In the genomic region with DNA sequence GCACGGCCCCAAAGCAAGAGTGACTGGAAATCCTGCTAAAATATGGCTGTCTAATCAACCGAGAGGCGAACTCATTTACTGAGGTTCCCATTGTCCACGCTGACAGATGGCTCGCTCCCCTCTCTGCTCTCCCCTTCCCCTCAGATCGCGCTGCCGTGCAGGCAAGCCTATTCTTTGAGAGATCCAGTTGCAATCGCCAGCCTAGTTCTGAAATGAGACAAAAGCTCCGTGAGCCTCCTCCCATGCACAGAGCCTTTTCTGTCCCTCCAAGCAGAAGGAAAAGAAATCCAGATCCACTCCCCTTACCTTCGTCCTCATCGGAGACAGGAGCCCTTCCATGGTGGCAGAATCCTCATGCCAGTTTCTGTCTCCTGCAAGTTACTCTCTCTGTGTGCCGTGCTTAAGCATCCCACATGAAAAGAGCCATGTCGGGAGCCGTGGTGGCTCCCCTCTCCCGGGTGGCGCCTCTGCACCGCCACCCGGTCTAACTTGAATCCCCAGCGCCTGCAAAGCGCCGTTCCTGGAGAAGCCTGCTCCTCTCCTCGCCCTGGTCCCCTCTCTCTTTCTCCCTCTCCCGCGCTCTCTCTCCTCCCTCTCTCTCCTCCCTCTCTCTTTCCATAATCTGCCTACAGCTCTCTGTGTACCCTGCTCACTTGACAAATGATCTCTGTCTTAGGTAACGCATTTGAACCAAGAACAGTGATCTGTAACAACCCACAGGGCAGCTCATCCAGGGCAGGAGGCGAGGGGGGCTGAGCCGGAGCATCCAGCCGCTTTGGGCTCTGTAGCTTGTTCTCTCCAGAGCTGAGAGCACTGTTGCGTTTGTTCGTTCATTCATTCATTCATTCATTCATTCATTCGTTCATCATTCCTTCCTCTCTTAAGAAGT, we compare ENCODE assay signal across 8 cellular contexts.
A peak's percentile ranks its signal among the peaks of the same experiment; 100 is the strongest.
DNase-seq lines count a peak whose midpoint lies in the region; ATAC-seq lines count a peak whose summit lies in the region.

No MANE protein-coding gene starts in this region.

- peaks cover 71% of the 10 kb centered on the region for H3K27me3 Mint-ChIP-seq in activated naive CD4-positive, alpha-beta T cell treated with anti-CD3 and anti-CD28 coated beads, Interleukin-2, amount 10 ng/mL, durations not matched to agents 7 days and 5 days

- no peaks in the 10 kb centered on the region for H3K36me3 Mint-ChIP-seq in activated naive CD4-positive, alpha-beta T cell treated with anti-CD3 and anti-CD28 coated beads, Interleukin-2, amount 10 ng/mL, durations not matched to agents 7 days and 5 days

- CTCF ChIA-PET in activated naive CD4-positive, alpha-beta T cell treated with anti-CD3 and anti-CD28 coated beads, Interleukin-2, amount 10 ng/mL, durations not matched to agents 7 days and 5 days (lab: Charles Lee) = interaction anchor here (1.5 to 1.9 kb wide), 2 partner anchors 12 to 23 kb away, joined by 3 to 8 read pairs; no protein-coding TSS in a partner anchor

- peaks cover 34% of the 10 kb centered on the region for H3K27me3 ChIP-seq in BLaER1
- H3K27me3 ChIP-seq in rectal smooth muscle tissue (ENCODE audit: control insufficient read depth, insufficient read depth, low read length) = peaks cover 4% of the 10 kb centered on the region

- H4K20me1 ChIP-seq in BLaER1 = no peaks in the 10 kb centered on the region

- H3K27ac Mint-ChIP-seq in activated naive CD4-positive, alpha-beta T cell treated with anti-CD3 and anti-CD28 coated beads, Interleukin-2, amount 10 ng/mL, durations not matched to agents 7 days and 5 days = no peak overlapping the region

- peak overlapping the region; percentile 64 for H3K4me2 ChIP-seq in BLaER1

- H3K9ac ChIP-seq in BLaER1 (no peak overlapping the region), rectal smooth muscle tissue (ENCODE audit: low read length) (no peak overlapping the region)

- H3K4me1 ChIP-seq in BLaER1 (peaks cover 13% of the 10 kb centered on the region), rectal smooth muscle tissue (ENCODE audit: control insufficient read depth, insufficient read depth, low read length) (no peaks in the 10 kb centered on the region)

- peak overlapping the region; percentile 43 for H3K4me3 ChIP-seq in BLaER1
- peak overlapping the region; percentile 64 for H3K4me3 ChIP-seq in rectal smooth muscle tissue (ENCODE audit: low read length)

- H3K4me1 Mint-ChIP-seq in activated naive CD4-positive, alpha-beta T cell treated with anti-CD3 and anti-CD28 coated beads, Interleukin-2, amount 10 ng/mL, durations not matched to agents 7 days and 5 days = peaks cover 15% of the 10 kb centered on the region

- no peaks in the 10 kb centered on the region for H3K9me3 ChIP-seq in BLaER1

- ATAC-seq in left ventricle myocardium superior (peak; percentile 43), GM19035 (IDR thresholded peaks at IDR 0.05; ENCODE audit: unreplicated experiment) (no peak), HG03571 (IDR thresholded peaks at IDR 0.05; ENCODE audit: unreplicated experiment) (no peak)

- H3K36me3 ChIP-seq in BLaER1 (no peaks in the 10 kb centered on the region), rectal smooth muscle tissue (ENCODE audit: control insufficient read depth, insufficient read depth, low read length) (no peaks in the 10 kb centered on the region)

- no peak overlapping the region for H3K27ac ChIP-seq in BLaER1
- H3K27ac ChIP-seq in rectal smooth muscle tissue (ENCODE audit: low read depth, low read length) = peak overlapping the region; percentile 34

- H3K9me3 Mint-ChIP-seq in activated naive CD4-positive, alpha-beta T cell treated with anti-CD3 and anti-CD28 coated beads, Interleukin-2, amount 10 ng/mL, durations not matched to agents 7 days and 5 days = no peaks in the 10 kb centered on the region

- intact Hi-C loops in left ventricle myocardium superior (cut with micrococcal nuclease) = no loop called here

- H3K4me3 Mint-ChIP-seq in activated naive CD4-positive, alpha-beta T cell treated with anti-CD3 and anti-CD28 coated beads, Interleukin-2, amount 10 ng/mL, durations not matched to agents 7 days and 5 days = peak overlapping the region; percentile 59

- peak; percentile 42 for DNase-seq in LHCN-M2 (ENCODE audit: low read depth)
- peak; percentile 36 for DNase-seq in activated naive CD4-positive, alpha-beta T cell treated with anti-CD3 and anti-CD28 coated beads, Interleukin-2, amount 10 ng/mL, durations not matched to agents 7 days and 5 days
- no peak for DNase-seq in left ventricle myocardium superior
- DNase-seq in CD1c-positive myeloid dendritic cell (ENCODE audit: extremely low spot score) = no peak

Comparison
In these comparisons a context has a peak if more than half of its experiments do, and no peak if none do; other contexts are left out.
1. DNase-seq: peak in LHCN-M2 (single experiment) and activated naive CD4-positive, alpha-beta T cell treated with anti-CD3 and anti-CD28 coated beads, Interleukin-2, amount 10 ng/mL, durations not matched to agents 7 days and 5 days (single experiment); none in left ventricle myocardium superior (single experiment) and CD1c-positive myeloid dendritic cell (single experiment).